Comparison of ENCODE assay signal across 15 cellular contexts in the genomic region with DNA sequence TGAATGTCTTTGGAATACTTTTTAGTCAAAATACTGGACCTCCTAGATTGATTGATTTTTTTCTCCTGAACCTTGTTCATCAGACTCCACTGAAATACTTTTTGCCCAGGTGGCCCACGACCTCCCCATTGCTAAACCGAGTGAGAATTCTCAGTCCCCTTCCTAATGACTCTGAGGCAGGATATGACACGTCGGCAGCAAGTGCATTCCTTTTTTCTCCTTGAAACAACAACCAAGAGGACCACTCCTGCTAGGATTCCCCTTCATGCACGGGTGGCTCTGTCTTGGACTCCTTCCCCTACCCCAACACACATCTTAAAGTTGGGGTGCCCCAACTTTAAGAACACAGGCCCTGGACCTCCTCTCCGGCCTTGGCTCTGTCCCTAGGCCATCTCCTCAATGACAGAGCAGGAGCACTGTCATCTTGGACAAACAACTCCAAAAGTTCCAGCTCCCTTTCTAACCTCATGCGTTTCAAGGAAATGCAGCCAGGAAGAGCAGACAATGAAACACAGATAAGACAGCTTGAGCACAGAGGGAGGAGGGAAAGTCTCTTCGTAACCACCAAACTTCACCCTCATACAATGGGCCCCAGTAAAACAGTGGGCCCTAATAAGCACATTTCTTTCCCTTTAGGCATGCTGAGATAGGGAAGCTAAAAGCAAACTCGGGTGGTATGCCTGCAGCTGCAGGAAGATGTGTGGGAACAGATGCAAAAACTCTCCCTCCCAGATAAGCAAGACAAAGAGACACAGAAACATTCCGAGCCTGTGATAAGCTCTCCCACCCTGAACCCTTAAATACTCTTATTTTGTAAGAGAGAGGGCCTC. TPM values are rescaled to one million over a fixed set of nuclear protein-coding genes. Genes with fewer than 3 reads are reported as not detected.
A peak's percentile ranks its signal among the peaks of the same experiment; 100 is the strongest.
DNase-seq lines count a peak whose midpoint lies in the region; ATAC-seq and TF ChIP-seq lines count a peak whose summit lies in the region.
"Had no signal": no experiment of that assay in that cellular context is flagged by ENCODE, and none has a peak within 500 bp of the region (broad histone marks: within the 10 kb centered on the region; RNA-seq: fewer than 3 reads in every experiment).

No MANE protein-coding gene starts in this region.

- no peak for DNase-seq in heart left ventricle
- DNase-seq in Right ventricle myocardium inferior (ENCODE audit: missing footprints): no peak
- peak; percentile 35 for DNase-seq in choroid plexus epithelial cell (ENCODE audit: low read depth)
- no peak for DNase-seq in left lobe of liver (ENCODE audit: low spot score)
- no peak for DNase-seq in stimulated activated effector memory CD8-positive, alpha-beta T cell treated with anti-CD3 and anti-CD28 coated beads, Interleukin-12 subunit alpha, Interleukin-12 subunit beta, amount 100 ng/mL, for 72 hours (ENCODE audit: low spot score in 2 of 2)
- DNase-seq in Karpas-422: no peak
- no peak for DNase-seq in PC-3
- DNase-seq in activated CD8-positive, alpha-beta T cell treated with anti-CD3 and anti-CD28 coated beads, Interleukin-2, amount 10 ng/mL, durations not matched to agents 7 days and 5 days: no peak
- DNase-seq: activated CD4-positive, alpha-beta T cell treated with anti-CD3 and anti-CD28 coated beads, Interleukin-2, amount 50 U/mL, for 48 hours; effector CD8-positive, alpha-beta T cell; H7; NCI-H187 treated with DMSO at 0.1 percent for 48 hours; NCI-H69; stimulated activated CD4-positive, alpha-beta T cell treated with anti-CD3 and anti-CD28 coated beads, Interleukin-12 subunit alpha, Interleukin-12 subunit beta, amount 100 ng/mL, for 4 hours had no signal

- no peak overlapping the region for H3K9ac ChIP-seq in Karpas-422 (ENCODE audit: low read length)
- no peak overlapping the region for H3K9ac ChIP-seq in PC-3 (ENCODE audit: low read length)

- H3K79me2 ChIP-seq in Karpas-422 (ENCODE audit: low read length): no peaks in the 10 kb centered on the region
- H3K79me2 ChIP-seq in PC-3 (ENCODE audit: low read length): no peaks in the 10 kb centered on the region

- H3K4me3 ChIP-seq in heart left ventricle (no peak overlapping the region), choroid plexus epithelial cell (ENCODE audit: low read depth, low read length) (no peak overlapping the region), Karpas-422 (ENCODE audit: low read length) (no peak overlapping the region), PC-3 (ENCODE audit: low read length) (no peak overlapping the region)
- H3K4me3 ChIP-seq: ascending aorta had no signal

- H4K20me1 ChIP-seq in Karpas-422 (ENCODE audit: insufficient read depth, low read depth, low read length) (no peaks in the 10 kb centered on the region), PC-3 (ENCODE audit: low read length) (no peaks in the 10 kb centered on the region)

- POLR2A ChIA-PET in PC-3 (lab: Charles Lee; ENCODE audit: unreplicated experiment): no interaction called here
- POLR2A ChIA-PET in activated CD8-positive, alpha-beta T cell treated with anti-CD3 and anti-CD28 coated beads, Interleukin-2, amount 10 ng/mL, durations not matched to agents 7 days and 5 days (lab: Charles Lee): interaction anchor here (0.6 kb wide), 1 partner anchor 68 kb away, joined by 3 read pairs; no protein-coding TSS in a partner anchor

- H3K27ac Mint-ChIP-seq in stimulated activated effector memory CD8-positive, alpha-beta T cell treated with anti-CD3 and anti-CD28 coated beads, Interleukin-12 subunit alpha, Interleukin-12 subunit beta, amount 100 ng/mL, for 72 hours: peak overlapping the region; percentile 26
- H3K27ac Mint-ChIP-seq in activated CD8-positive, alpha-beta T cell treated with anti-CD3 and anti-CD28 coated beads, Interleukin-2, amount 10 ng/mL, durations not matched to agents 7 days and 5 days: no peak overlapping the region

- H3K4me2 ChIP-seq in Karpas-422 (ENCODE audit: low read depth, low read length, poor library complexity, severe bottlenecking): no peak overlapping the region
- no peak overlapping the region for H3K4me2 ChIP-seq in PC-3 (ENCODE audit: low read length)

- WGBS in heart left ventricle, 4 donors: 30 to 45% (median 40%) methylated on average over 10 of the region's 10 CpGs

- H3F3A ChIP-seq in PC-3 (ENCODE audit: low read length, unreplicated experiment): no peaks in the 10 kb centered on the region

- no peak overlapping the region for H3K4me3 Mint-ChIP-seq in stimulated activated effector memory CD8-positive, alpha-beta T cell treated with anti-CD3 and anti-CD28 coated beads, Interleukin-12 subunit alpha, Interleukin-12 subunit beta, amount 100 ng/mL, for 72 hours
- H3K4me3 Mint-ChIP-seq in activated CD8-positive, alpha-beta T cell treated with anti-CD3 and anti-CD28 coated beads, Interleukin-2, amount 10 ng/mL, durations not matched to agents 7 days and 5 days: no peak overlapping the region

- H3K9me2 ChIP-seq in Karpas-422 (replicated peaks; ENCODE audit: insufficient read depth, low read length) (no peaks in the 10 kb centered on the region), PC-3 (replicated peaks; ENCODE audit: low read length) (no peaks in the 10 kb centered on the region)

- TF ChIP-seq CTCF in heart left ventricle (IDR thresholded peaks at IDR 0.05) (no peak), choroid plexus epithelial cell (conservative IDR thresholded peaks at IDR 0.05; ENCODE audit: low read depth, low read length) (no peak), PC-3 (conservative IDR thresholded peaks at IDR 0.05; ENCODE audit: low read depth, low read length) (no peak)

- no peaks in the 10 kb centered on the region for H3K27me3 Mint-ChIP-seq in activated CD8-positive, alpha-beta T cell treated with anti-CD3 and anti-CD28 coated beads, Interleukin-2, amount 10 ng/mL, durations not matched to agents 7 days and 5 days (ENCODE audit: low read depth)

- H3K27me3 ChIP-seq in heart left ventricle: no peaks in the 10 kb centered on the region
- H3K27me3 ChIP-seq in Karpas-422 (ENCODE audit: low read length): no peaks in the 10 kb centered on the region
- H3K27me3 ChIP-seq in PC-3 (ENCODE audit: low read length): no peaks in the 10 kb centered on the region
- H3K27me3 ChIP-seq: ascending aorta had no signal

- ATAC-seq in heart left ventricle (peak in 2 of 4 donors; percentile 15 to 41), Right ventricle myocardium inferior (no peak), left lobe of liver (peak; percentile 48), PC-3 (no peak)
- no peak for ATAC-seq in stimulated activated effector memory CD8-positive, alpha-beta T cell treated with anti-CD3 and anti-CD28 coated beads, Interleukin-12 subunit alpha, Interleukin-12 subunit beta, amount 100 ng/mL, for 72 hours
- ATAC-seq in activated CD8-positive, alpha-beta T cell treated with anti-CD3 and anti-CD28 coated beads, Interleukin-2, amount 10 ng/mL, durations not matched to agents 7 days and 5 days: no peak

- H3K9me3 Mint-ChIP-seq in stimulated activated effector memory CD8-positive, alpha-beta T cell treated with anti-CD3 and anti-CD28 coated beads, Interleukin-12 subunit alpha, Interleukin-12 subunit beta, amount 100 ng/mL, for 72 hours: no peaks in the 10 kb centered on the region
- H3K9me3 Mint-ChIP-seq in activated CD8-positive, alpha-beta T cell treated with anti-CD3 and anti-CD28 coated beads, Interleukin-2, amount 10 ng/mL, durations not matched to agents 7 days and 5 days (ENCODE audit: insufficient read depth): no peaks in the 10 kb centered on the region

- peaks cover 5% of the 10 kb centered on the region for H3K4me1 Mint-ChIP-seq in stimulated activated effector memory CD8-positive, alpha-beta T cell treated with anti-CD3 and anti-CD28 coated beads, Interleukin-12 subunit alpha, Interleukin-12 subunit beta, amount 100 ng/mL, for 72 hours
- no peaks in the 10 kb centered on the region for H3K4me1 Mint-ChIP-seq in activated CD8-positive, alpha-beta T cell treated with anti-CD3 and anti-CD28 coated beads, Interleukin-2, amount 10 ng/mL, durations not matched to agents 7 days and 5 days (ENCODE audit: low read depth)

- CTCF ChIA-PET in PC-3 (lab: Charles Lee): no interaction called here
- CTCF ChIA-PET in activated CD8-positive, alpha-beta T cell treated with anti-CD3 and anti-CD28 coated beads, Interleukin-2, amount 10 ng/mL, durations not matched to agents 7 days and 5 days (lab: Charles Lee): interaction anchor here (0.9 to 2.0 kb wide), 3 partner anchors 56 to 72 kb away, joined by 3 to 5 read pairs (median 4); no protein-coding TSS in a partner anchor

- peaks cover 0 to 38% (median 35%) of the 10 kb centered on the region in 9 donors for H3K36me3 ChIP-seq in heart left ventricle
- no peaks in the 10 kb centered on the region for H3K36me3 ChIP-seq in Karpas-422 (ENCODE audit: insufficient read depth, low read length)
- H3K36me3 ChIP-seq in PC-3 (ENCODE audit: low read depth, low read length): no peaks in the 10 kb centered on the region

- H2AFZ ChIP-seq in Karpas-422 (ENCODE audit: low read length) (no peak overlapping the region), PC-3 (ENCODE audit: low read length) (no peak overlapping the region)

- BruUV-seq in PC-3 (replicated peaks; lab: Mats Ljungman, UMichigan): no TSS peak

- H3K4me1 ChIP-seq in heart left ventricle (peaks cover 0 to 13% (median 0%) of the 10 kb centered on the region in 12 donors), Karpas-422 (ENCODE audit: low read length) (no peaks in the 10 kb centered on the region), PC-3 (ENCODE audit: insufficient read depth, low read length) (no peaks in the 10 kb centered on the region)
- H3K4me1 ChIP-seq: ascending aorta had no signal

- H3K27ac ChIP-seq in heart left ventricle (peak overlapping the region in 8 of 12 donors; percentile 0 to 59 (median 22)), Karpas-422 (ENCODE audit: low read length) (no peak overlapping the region), PC-3 (ENCODE audit: low read length) (no peak overlapping the region)
- H3K27ac ChIP-seq: ascending aorta had no signal

- H3K9me3 ChIP-seq in heart left ventricle: peaks cover 0 to 5% (median 0%) of the 10 kb centered on the region in 12 donors
- no peaks in the 10 kb centered on the region for H3K9me3 ChIP-seq in Karpas-422 (ENCODE audit: low read length)
- no peaks in the 10 kb centered on the region for H3K9me3 ChIP-seq in PC-3 (ENCODE audit: low read length)
- H3K9me3 ChIP-seq: ascending aorta had no signal

- intact Hi-C loops in heart left ventricle (cut with DNase I) (no loop called here), Right ventricle myocardium inferior (cut with DNase I) (no loop called here), PC-3 (cut with micrococcal nuclease) (no loop called here)

- peaks cover 12% of the 10 kb centered on the region for H3K36me3 Mint-ChIP-seq in stimulated activated effector memory CD8-positive, alpha-beta T cell treated with anti-CD3 and anti-CD28 coated beads, Interleukin-12 subunit alpha, Interleukin-12 subunit beta, amount 100 ng/mL, for 72 hours
- H3K36me3 Mint-ChIP-seq in activated CD8-positive, alpha-beta T cell treated with anti-CD3 and anti-CD28 coated beads, Interleukin-2, amount 10 ng/mL, durations not matched to agents 7 days and 5 days (ENCODE audit: low read depth): peaks cover 12% of the 10 kb centered on the region

- TF ChIP-seq POLR2A in heart left ventricle (IDR thresholded peaks at IDR 0.05): no peak

RNA-seq across cellular contexts. Expression of a gene that starts 33.9 kb away (rescaled TPM):
- total RNA-seq in heart left ventricle (1 to 10 TPM; 2.9 to 6.7 (median 4.7) TPM), Right ventricle myocardium inferior (4.0 TPM), left lobe of liver (3.2 TPM), PC-3 (2014; rRNA removed) (1.1 and 3.2 TPM in 2 replicates)
- 1 to 10 TPM; 1.1 to 2.0 TPM for polyA plus RNA-seq in heart left ventricle
- 6.7 and 7.1 TPM in 2 replicates for total RNA-seq in Karpas-422 (2014; rRNA removed; shearing (Covaris generic); ENCODE audit: low replicate concordance)
- total RNA-seq in activated CD8-positive, alpha-beta T cell treated with anti-CD3 and anti-CD28 coated beads, Interleukin-2, amount 10 ng/mL, durations not matched to agents 7 days and 5 days: 1 to 10 TPM; 5.2 to 6.4 TPM
- total RNA-seq: ascending aorta had no signal

RNA-seq across cellular contexts. Expression of a gene that starts 34.0 kb away (rescaled TPM):
- total RNA-seq in heart left ventricle (10 to 100 TPM in 5 of 9 donors, 1 to 10 TPM in 4; 8.6 to 15.6 (median 12.2) TPM), Right ventricle myocardium inferior (11.3 TPM), left lobe of liver (3.0 TPM), PC-3 (2014; rRNA removed) (37.5 and 41.3 TPM in 2 replicates)
- 10 to 100 TPM; 14.3 to 16.6 TPM for polyA plus RNA-seq in heart left ventricle
- total RNA-seq in Karpas-422 (2014; rRNA removed; shearing (Covaris generic); ENCODE audit: low replicate concordance): 19.7 and 32.2 TPM in 2 replicates
- 10 to 100 TPM; 37.7 to 37.9 TPM for total RNA-seq in activated CD8-positive, alpha-beta T cell treated with anti-CD3 and anti-CD28 coated beads, Interleukin-2, amount 10 ng/mL, durations not matched to agents 7 days and 5 days

Comparison
In these comparisons a context has a peak if more than half of its experiments do, and no peak if none do; other contexts are left out.
1. H3K27ac ChIP-seq: peak in heart left ventricle (8 of 12); none in Karpas-422 (single experiment) and PC-3 (single experiment).